14 cellular contexts compared by ENCODE assay signal in the genomic region with DNA sequence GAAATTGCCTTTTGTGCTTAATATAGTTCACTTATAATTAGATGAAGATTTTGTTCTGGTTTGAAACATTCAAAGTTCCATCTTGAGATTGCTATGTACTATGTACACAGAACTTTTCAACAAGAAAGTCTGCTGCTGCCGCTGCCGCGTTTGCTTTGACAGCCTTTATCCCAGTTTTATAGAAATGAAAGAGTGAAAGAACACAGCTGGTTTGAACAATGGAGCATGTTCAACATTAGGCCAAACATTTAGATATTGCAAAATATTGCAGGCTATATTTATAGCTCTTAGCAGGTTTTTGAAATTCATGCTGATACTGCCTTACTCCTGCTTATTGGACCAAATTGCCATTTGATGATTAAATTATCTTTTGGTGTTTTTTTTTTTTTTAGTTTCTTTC.
DNase-seq lines count a peak whose midpoint lies in the region; TF ChIP-seq lines count a peak whose summit lies in the region.
"Had no signal": no experiment of that assay in that cellular context is flagged by ENCODE, and none has a peak within 500 bp of the region (broad histone marks: within the 10 kb centered on the region; RNA-seq: fewer than 3 reads in every experiment).

No MANE protein-coding gene starts in this region.

- H3K27ac ChIP-seq in ascending aorta (peak overlapping the region; percentile 68 to 73), sigmoid colon (peak overlapping the region; percentile 53 to 76 (median 64))

- intact Hi-C loops in ascending aorta (cut with DNase I) (no loop called here), sigmoid colon (cut with DNase I) (no loop called here)

- H3K4me1 ChIP-seq in ascending aorta (peaks cover 4 to 35% of the 10 kb centered on the region in 2 donors), sigmoid colon (peaks cover 0 to 61% (median 49%) of the 10 kb centered on the region in 4 donors)

- TF ChIP-seq POLR2A in sigmoid colon (IDR thresholded peaks at IDR 0.05), result no peak

- 45 to 61% methylated on average over 3 of the region's 3 CpGs for WGBS in sigmoid colon, 2 donors

- H3K36me3 ChIP-seq in ascending aorta (no peaks in the 10 kb centered on the region), sigmoid colon (no peaks in the 10 kb centered on the region)

- peak in 1 of 4 donors; percentile 62 for TF ChIP-seq EP300 in sigmoid colon (IDR thresholded peaks at IDR 0.05)

- H3K27me3 ChIP-seq in ascending aorta (no peaks in the 10 kb centered on the region), sigmoid colon (no peaks in the 10 kb centered on the region)

- H3K4me3 ChIP-seq in AG10803 (ENCODE audit: low read length) (no peak overlapping the region), ascending aorta (no peak overlapping the region), fibroblast of villous mesenchyme (ENCODE audit: low read depth, low read length) (no peak overlapping the region), sigmoid colon (no peak overlapping the region)

- no peak for TF ChIP-seq CTCF in AG10803 (conservative IDR thresholded peaks at IDR 0.05; ENCODE audit: low read length)
- TF ChIP-seq CTCF in ascending aorta (IDR thresholded peaks at IDR 0.05), result no peak
- TF ChIP-seq CTCF in fibroblast of villous mesenchyme (IDR thresholded peaks at IDR 0.05; ENCODE audit: insufficient read depth, low read depth, low read length), result no peak
- TF ChIP-seq CTCF in sigmoid colon (IDR thresholded peaks at IDR 0.05), result no peak

- peak; percentile 39 for DNase-seq in AG10803 (ENCODE audit: low read depth)
- DNase-seq in ascending aorta (ENCODE audit: low spot score in 2 of 2), result no peak
- peak; percentile 66 for DNase-seq in fibroblast of villous mesenchyme (ENCODE audit: low read depth)
- DNase-seq in sigmoid colon, result peak; percentile 74
- DNase-seq in 8988T, result no peak
- no peak for DNase-seq in C1 segment of cervical spinal cord (lab: John Stamatoyannopoulos, UW)
- no peak for DNase-seq in retina
- DNase-seq in GDM1 (lab: John Stamatoyannopoulos, UW), result no peak
- DNase-seq: activated CD4-positive, alpha-beta memory T cell treated with anti-CD3 and anti-CD28 coated beads for 36 hours; activated T-cell treated with anti-CD3 and anti-CD28 coated beads, Interleukin-2, amount 50 U/mL, for 4 hours; Kasumi-1; NCI-H1105 treated with DMSO at 0.1 percent for 48 hours; NCI-H526 treated with DMSO at 0.1 percent for 48 hours; occipital lobe had no signal

- H3K9me3 ChIP-seq in ascending aorta (no peaks in the 10 kb centered on the region), sigmoid colon (no peaks in the 10 kb centered on the region)

Comparison
In these comparisons a context has a peak if more than half of its experiments do, and no peak if none do; other contexts are left out.
1. DNase-seq: peak in AG10803 (single experiment), fibroblast of villous mesenchyme (single experiment) and sigmoid colon (single experiment); none in ascending aorta (0 of 2), 8988T (single experiment), C1 segment of cervical spinal cord (0 of 14), retina (single experiment) and GDM1 (single experiment).